In the genomic region with DNA sequence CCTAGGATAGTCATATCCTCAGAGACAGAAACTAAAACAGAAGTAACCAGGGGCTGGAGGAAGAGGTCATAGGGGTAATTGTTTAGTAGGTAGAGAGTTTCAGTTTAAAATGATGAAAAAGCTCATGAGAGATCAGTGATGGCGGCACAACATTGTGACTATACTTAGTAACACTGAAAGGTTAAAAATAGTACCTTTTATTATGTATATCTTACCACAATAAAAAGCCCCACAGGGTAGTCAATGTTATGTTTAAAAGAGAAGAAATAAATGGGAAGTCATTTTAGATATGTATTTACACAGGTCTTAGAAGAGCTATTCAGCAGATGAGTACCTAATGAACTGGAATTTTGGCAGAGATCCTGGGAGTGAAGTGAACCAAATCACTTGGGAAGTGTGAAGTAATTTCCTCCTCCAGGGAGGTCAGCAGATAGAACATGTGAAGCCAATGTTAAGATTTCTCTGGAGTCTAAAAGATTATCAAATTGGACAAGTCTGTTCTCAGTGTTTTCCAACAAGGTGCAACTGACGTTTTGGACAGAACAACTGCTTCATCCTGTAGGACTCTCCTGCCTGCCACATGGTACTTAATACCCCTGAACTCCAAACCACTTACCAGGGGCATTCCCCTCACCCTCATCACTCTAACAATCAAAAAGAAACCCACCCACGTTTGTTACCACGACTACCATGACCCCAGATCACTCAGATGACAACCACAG, we compare ENCODE assay signal across 8 cellular contexts. TPM values are rescaled to one million over a fixed set of nuclear protein-coding genes. Genes with fewer than 3 reads are reported as not detected.
DNase-seq lines count a peak whose midpoint lies in the region; ATAC-seq and TF ChIP-seq lines count a peak whose summit lies in the region.

No MANE protein-coding gene starts in this region.

- CTCF ChIA-PET in SK-N-SH (lab: Yijun Ruan, JAX), result interaction anchor here (1.1 kb wide), 1 partner anchor 29 kb away, joined by 3 read pairs; no protein-coding TSS in a partner anchor

- H3F3A ChIP-seq in SK-N-SH (replicated peaks; ENCODE audit: insufficient read depth), result no peaks in the 10 kb centered on the region

- no peak overlapping the region for H2AFZ ChIP-seq in SK-N-SH (ENCODE audit: low read depth)

- H3K4me1 Mint-ChIP-seq in activated T-helper 2 cell treated with anti-CD3 and anti-CD28 coated beads, Interferon-gamma antibody, Interleukin-2, Interleukin-4, amounts not matched to agents 10 μg/mL and 5 μg/mL and 100 μg/mL, durations not matched to agents 14 hours and 24 hours and 36 hours (ENCODE audit: low read depth), result peaks cover 59% of the 10 kb centered on the region

- H3K9me3 ChIP-seq in right lobe of liver, result no peaks in the 10 kb centered on the region
- H3K9me3 ChIP-seq in SK-N-SH, result no peaks in the 10 kb centered on the region

- H3K27me3 ChIP-seq in right lobe of liver (no peaks in the 10 kb centered on the region), SK-N-SH (ENCODE audit: insufficient read depth) (no peaks in the 10 kb centered on the region)

- peaks cover 65% of the 10 kb centered on the region for H3K36me3 Mint-ChIP-seq in activated T-helper 2 cell treated with anti-CD3 and anti-CD28 coated beads, Interferon-gamma antibody, Interleukin-2, Interleukin-4, amounts not matched to agents 10 μg/mL and 5 μg/mL and 100 μg/mL, durations not matched to agents 14 hours and 24 hours and 36 hours (ENCODE audit: low read depth)

- TF ChIP-seq RAD21 in SK-N-SH (IDR thresholded peaks at IDR 0.05; ENCODE audit: low read length), result no peak

- 60% methylated on average over 4 of the region's 4 CpGs for WGBS in right lobe of liver (ENCODE audit: insufficient coverage, low coverage, low lambda C conversion rate, missing lambda C conversion rate)
- 75% methylated on average over 4 of the region's 4 CpGs for WGBS in SK-N-SH (ENCODE audit: low lambda C conversion rate)

- no peak for TF ChIP-seq POLR2A in right lobe of liver (IDR thresholded peaks at IDR 0.05)

- POLR2A ChIA-PET in SK-N-SH (lab: Yijun Ruan, JAX), result no interaction called here

- no peaks in the 10 kb centered on the region for H4K20me1 ChIP-seq in SK-N-SH (ENCODE audit: insufficient read depth)

- H3K36me3 ChIP-seq in right lobe of liver (no peaks in the 10 kb centered on the region), SK-N-SH (replicated peaks in 1 of 2; ENCODE audit: control insufficient read depth in 1 of 2, insufficient read depth in 2 of 2, low read length in 1 of 2) (peaks cover 0 to 7% of the 10 kb centered on the region in 2 experiments)

- H3K9ac ChIP-seq in SK-N-SH, result no peak overlapping the region

- H3K4me2 ChIP-seq in SK-N-SH, result no peak overlapping the region

- TF ChIP-seq CTCF in GM20000 (IDR thresholded peaks at IDR 0.05; ENCODE audit: extremely low read depth, missing control alignments) (no peak), right lobe of liver (IDR thresholded peaks at IDR 0.05) (no peak), SK-N-SH (IDR thresholded peaks at IDR 0.05) (no peak)

- H3K4me1 ChIP-seq in right lobe of liver, result peaks cover 0 to 1% (median 0%) of the 10 kb centered on the region in 4 donors
- peaks cover 0 to 2% of the 10 kb centered on the region in 2 experiments; a peak in 1 of 4 replicates for H3K4me1 ChIP-seq in SK-N-SH (ENCODE audit: control insufficient read depth in 1 of 2, insufficient read depth in 2 of 2, low read depth in 1 of 2, low read length in 1 of 2)

- H3K79me2 ChIP-seq in SK-N-SH (ENCODE audit: insufficient read depth), result no peaks in the 10 kb centered on the region

- intact Hi-C loops in activated T-helper 2 cell treated with anti-CD3 and anti-CD28 coated beads, Interferon-gamma antibody, Interleukin-2, Interleukin-4, amounts not matched to agents 10 μg/mL and 5 μg/mL and 100 μg/mL, durations not matched to agents 14 hours and 24 hours and 36 hours (cut with micrococcal nuclease), result loop anchor here (2.0 to 10.0 kb wide), 6 partner anchors 40 to 1656 kb away; partner anchors contain the start of gene CCDC126
- intact Hi-C loops in right lobe of liver (cut with DNase I), result no loop called here

- peaks cover 23% of the 10 kb centered on the region for H3K9me3 Mint-ChIP-seq in activated T-helper 2 cell treated with anti-CD3 and anti-CD28 coated beads, Interferon-gamma antibody, Interleukin-2, Interleukin-4, amounts not matched to agents 10 μg/mL and 5 μg/mL and 100 μg/mL, durations not matched to agents 14 hours and 24 hours and 36 hours

- H3K9me2 ChIP-seq in SK-N-SH, result peaks cover 3% of the 10 kb centered on the region; the same call in 1 of the 2 replicates

- ATAC-seq in HG03521 (IDR thresholded peaks at IDR 0.05; ENCODE audit: unreplicated experiment), result peak; percentile 78
- no peak for ATAC-seq in right lobe of liver

- H3K4me3 Mint-ChIP-seq in activated T-helper 2 cell treated with anti-CD3 and anti-CD28 coated beads, Interferon-gamma antibody, Interleukin-2, Interleukin-4, amounts not matched to agents 10 μg/mL and 5 μg/mL and 100 μg/mL, durations not matched to agents 14 hours and 24 hours and 36 hours (ENCODE audit: low read depth), result peak overlapping the region; percentile 41

- no peak for TF ChIP-seq EP300 in SK-N-SH (IDR thresholded peaks at IDR 0.05; ENCODE audit: borderline replicate concordance in 1 of 2, low read depth in 1 of 2, low read length in 1 of 2)

- peak overlapping the region; percentile 88 for H3K27ac Mint-ChIP-seq in activated T-helper 2 cell treated with anti-CD3 and anti-CD28 coated beads, Interferon-gamma antibody, Interleukin-2, Interleukin-4, amounts not matched to agents 10 μg/mL and 5 μg/mL and 100 μg/mL, durations not matched to agents 14 hours and 24 hours and 36 hours

- no peaks in the 10 kb centered on the region for H3K27me3 Mint-ChIP-seq in activated T-helper 2 cell treated with anti-CD3 and anti-CD28 coated beads, Interferon-gamma antibody, Interleukin-2, Interleukin-4, amounts not matched to agents 10 μg/mL and 5 μg/mL and 100 μg/mL, durations not matched to agents 14 hours and 24 hours and 36 hours (ENCODE audit: low read depth)

- no peak overlapping the region for H3K4me3 ChIP-seq in right lobe of liver
- no peak overlapping the region for H3K4me3 ChIP-seq in SK-N-SH (ENCODE audit: low read depth in 2 of 2, low read length in 1 of 2)

- H3K27ac ChIP-seq in right lobe of liver (no peak overlapping the region), SK-N-SH (ENCODE audit: low read depth in 2 of 2, low read length in 1 of 2) (no peak overlapping the region)

- DNase-seq in GM03348 (ENCODE audit: low spot score), result peak; percentile 16
- DNase-seq in GM20000 (ENCODE audit: low spot score), result peak; percentile 61
- DNase-seq in activated T-helper 2 cell treated with anti-CD3 and anti-CD28 coated beads, Interferon-gamma antibody, Interleukin-2, Interleukin-4, amounts not matched to agents 10 μg/mL and 5 μg/mL and 100 μg/mL, durations not matched to agents 14 hours and 24 hours and 36 hours (ENCODE audit: low spot score), result peak; percentile 30
- peak; percentile 74 for DNase-seq in pulmonary artery endothelial cell (ENCODE audit: low read depth, low spot score)
- no peak for DNase-seq in cerebellar nuclear complex (lab: John Stamatoyannopoulos, UW)
- no peak for DNase-seq in right lobe of liver
- DNase-seq in SK-N-SH, result no peak

TF ChIP-seq in SK-N-SH, 30 proteins besides CTCF, POLR2A, EP300 and RAD21 (continues in another document):
- TF ChIP-seq FOXM1 (IDR thresholded peaks at IDR 0.05; ENCODE audit: low read depth), result no peak
- TF ChIP-seq MXI1 (IDR thresholded peaks at IDR 0.05; ENCODE audit: low read depth, low read length), result no peak
- TF ChIP-seq FOSL2 (IDR thresholded peaks at IDR 0.05; ENCODE audit: borderline replicate concordance, low read depth), result no peak
- no peak for TF ChIP-seq TCF12 (IDR thresholded peaks at IDR 0.05)
- no peak for TF ChIP-seq SIN3A (IDR thresholded peaks at IDR 0.05; ENCODE audit: borderline replicate concordance, low read depth, low read length)
- TF ChIP-seq YY1 (IDR thresholded peaks at IDR 0.05; ENCODE audit: low read depth), result no peak
- no peak for TF ChIP-seq EZH2phosphoT487 (IDR thresholded peaks at IDR 0.05; ENCODE audit: borderline replicate concordance, low read depth)
- no peak for TF ChIP-seq SMC3 (IDR thresholded peaks at IDR 0.05; ENCODE audit: low read depth, low read length)
- TF ChIP-seq RCOR1 (IDR thresholded peaks at IDR 0.05; ENCODE audit: low read length), result no peak
- no peak for TF ChIP-seq ELF1 (IDR thresholded peaks at IDR 0.05)
- no peak for TF ChIP-seq TAF1 (IDR thresholded peaks at IDR 0.05; ENCODE audit: borderline replicate concordance, low read depth, low read length)
- TF ChIP-seq, protein P1, sequence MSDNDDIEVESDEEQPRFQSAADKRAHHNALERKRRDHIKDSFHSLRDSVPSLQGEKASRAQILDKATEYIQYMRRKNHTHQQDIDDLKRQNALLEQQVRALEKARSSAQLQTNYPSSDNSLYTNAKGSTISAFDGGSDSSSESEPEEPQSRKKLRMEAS (IDR thresholded peaks at IDR 0.05; ENCODE audit: low read depth), result no peak
- TF ChIP-seq RFX5 (IDR thresholded peaks at IDR 0.05; ENCODE audit: low read length), result no peak
- TF ChIP-seq ZBTB33 (IDR thresholded peaks at IDR 0.05; ENCODE audit: borderline replicate concordance, low read depth), result no peak
- no peak for TF ChIP-seq GABPA (IDR thresholded peaks at IDR 0.05; ENCODE audit: low read depth)

RNA-seq across cellular contexts. Expression of gene CDCA7L, which starts 6.4 kb away (rescaled TPM):
- total RNA-seq in activated T-helper 2 cell treated with anti-CD3 and anti-CD28 coated beads, Interferon-gamma antibody, Interleukin-2, Interleukin-4, amounts not matched to agents 10 μg/mL and 5 μg/mL and 100 μg/mL, durations not matched to agents 14 hours and 24 hours and 36 hours, result 81.5 and 82.9 TPM in 2 replicates
- total RNA-seq in pulmonary artery endothelial cell (107 and 175 TPM in 2 replicates), right lobe of liver (1 to 10 TPM; 3.3 to 6.0 (median 4.3) TPM)
- polyA plus RNA-seq in SK-N-SH (2012; rRNA removed), result 16.8 and 18.4 TPM in 2 replicates
- polyA plus RNA-seq in SK-N-SH (2012; cell fraction: cytosol; rRNA removed), result 17.1 and 17.2 TPM in 2 replicates
- polyA plus RNA-seq in SK-N-SH (2012; cell fraction: nucleus; rRNA removed), result 14.5 and 20.7 TPM in 2 replicates

Comparison
In these comparisons a context has a peak if more than half of its experiments do, and no peak if none do; other contexts are left out.
1. DNase-seq: peak in GM03348 (single experiment), GM20000 (single experiment), activated T-helper 2 cell treated with anti-CD3 and anti-CD28 coated beads, Interferon-gamma antibody, Interleukin-2, Interleukin-4, amounts not matched to agents 10 μg/mL and 5 μg/mL and 100 μg/mL, durations not matched to agents 14 hours and 24 hours and 36 hours (single experiment) and pulmonary artery endothelial cell (single experiment); none in cerebellar nuclear complex (0 of 2), right lobe of liver (0 of 3) and SK-N-SH (single experiment).
2. RNA of gene CDCA7L, which starts 6.4 kb away (total RNA-seq): 107 to 175 TPM in pulmonary artery endothelial cell and 81.5 to 82.9 TPM in activated T-helper 2 cell treated with anti-CD3 and anti-CD28 coated beads, Interferon-gamma antibody, Interleukin-2, Interleukin-4, amounts not matched to agents 10 μg/mL and 5 μg/mL and 100 μg/mL, durations not matched to agents 14 hours and 24 hours and 36 hours; 3.3 to 6.0 TPM in right lobe of liver; every median in the first group is over 10 times any median in the second.